8 cellular contexts compared by ENCODE assay signal in genomic region chr12:64459388-64460024, GRCh38. TPM values are rescaled to one million over a fixed set of nuclear protein-coding genes. Genes with fewer than 3 reads are reported as not detected.
DNase-seq lines count a peak whose midpoint lies in the region; ATAC-seq lines count a peak whose summit lies in the region.

No MANE protein-coding gene starts in this region.

- H3K4me2 ChIP-seq in mesendoderm (ENCODE audit: low read length): no peak overlapping the region

- peaks cover 12% of the 10 kb centered on the region for H3K79me1 ChIP-seq in mesendoderm (ENCODE audit: low read length)

- no peak overlapping the region for H3K23ac ChIP-seq in mesendoderm (ENCODE audit: low read length)

- no peak overlapping the region for H3K4ac ChIP-seq in mesendoderm (ENCODE audit: low read depth, low read length)

- H3K27me3 ChIP-seq in adipocyte (replicated peaks; ENCODE audit: control insufficient read depth, insufficient read depth, low read length): no peaks in the 10 kb centered on the region
- H3K27me3 ChIP-seq in mesendoderm (ENCODE audit: insufficient read depth, low read length, poor library complexity): no peaks in the 10 kb centered on the region

- ATAC-seq in GM18502 (IDR thresholded peaks at IDR 0.05; ENCODE audit: poor library complexity, unreplicated experiment) (peak; percentile 63), HG03095 (IDR thresholded peaks at IDR 0.05; ENCODE audit: unreplicated experiment) (peak; percentile 42), HG03039 (IDR thresholded peaks at IDR 0.05; ENCODE audit: unreplicated experiment) (no peak)

- H3K27ac ChIP-seq in mesendoderm (ENCODE audit: low read depth, low read length): no peak overlapping the region

- H4K5ac ChIP-seq in mesendoderm (ENCODE audit: low read length): no peak overlapping the region

- no peak overlapping the region for H2BK120ac ChIP-seq in mesendoderm (ENCODE audit: low read depth, low read length)

- no peaks in the 10 kb centered on the region for H3K9me3 ChIP-seq in adipocyte (ENCODE audit: control insufficient read depth, low read length)

- no peak overlapping the region for H2BK15ac ChIP-seq in mesendoderm (replicated peaks; ENCODE audit: low read depth)

- no peak overlapping the region for H3K18ac ChIP-seq in mesendoderm (ENCODE audit: low read length)

- peaks cover 17% of the 10 kb centered on the region for H3K79me2 ChIP-seq in mesendoderm (ENCODE audit: control insufficient read depth, insufficient read depth, low read length)

- H3K4me3 ChIP-seq in adipocyte (ENCODE audit: low read length) (peak overlapping the region; percentile 70), mesendoderm (ENCODE audit: low read length) (no peak overlapping the region)

- no peak overlapping the region for H3K56ac ChIP-seq in mesendoderm (ENCODE audit: low read length)

- H3K9ac ChIP-seq in adipocyte (ENCODE audit: low read length): peak overlapping the region; percentile 36
- H3K9ac ChIP-seq in mesendoderm (ENCODE audit: low read length): peak overlapping the region; percentile 3

- H3K4me1 ChIP-seq in adipocyte (ENCODE audit: control insufficient read depth, insufficient read depth, low read length): peaks cover 43% of the 10 kb centered on the region
- H3K4me1 ChIP-seq in mesendoderm (ENCODE audit: control insufficient read depth, low read depth, low read length): peaks cover 3% of the 10 kb centered on the region

- no peak for DNase-seq in adipocyte (ENCODE audit: low read depth)
- DNase-seq in mesendoderm: peak; percentile 10
- DNase-seq in glomerular visceral epithelial cell (ENCODE audit: extremely low spot score): no peak
- DNase-seq in inferior parietal cortex (ENCODE audit: extremely low spot score): no peak
- DNase-seq in AG08395 (ENCODE audit: low spot score): no peak

- no CpG with 5 or more reads among the region's 3 CpGs for WGBS in mesendoderm (ENCODE audit: extremely low coverage, insufficient coverage, low lambda C conversion rate)

- H2BK5ac ChIP-seq in mesendoderm (ENCODE audit: low read length): no peak overlapping the region

- H4K8ac ChIP-seq in mesendoderm (ENCODE audit: low read depth, low read length): no peak overlapping the region

- H2AK5ac ChIP-seq in mesendoderm (ENCODE audit: low read length): no peak overlapping the region

- H3K36me3 ChIP-seq in adipocyte (ENCODE audit: control insufficient read depth, insufficient read depth, low read length, severe bottlenecking): peaks cover 36% of the 10 kb centered on the region
- no peaks in the 10 kb centered on the region for H3K36me3 ChIP-seq in mesendoderm (ENCODE audit: control insufficient read depth, insufficient read depth, low read length)

RNA-seq across cellular contexts. Expression of gene TBK1, which starts 7.6 kb away (rescaled TPM):
- polyA plus RNA-seq in mesendoderm (2013, experiment 1 of 2): 12.7 TPM
- polyA plus RNA-seq in mesendoderm (2013, experiment 2 of 2): 12.4 TPM

RNA-seq across cellular contexts. Expression of gene XPOT, which starts 55.3 kb away (rescaled TPM):
- polyA plus RNA-seq in mesendoderm (2013, experiment 1 of 2): 143 TPM
- 148 TPM for polyA plus RNA-seq in mesendoderm (2013, experiment 2 of 2)
